ENCODE assay signal across 1 cellular context in the genomic region with DNA sequence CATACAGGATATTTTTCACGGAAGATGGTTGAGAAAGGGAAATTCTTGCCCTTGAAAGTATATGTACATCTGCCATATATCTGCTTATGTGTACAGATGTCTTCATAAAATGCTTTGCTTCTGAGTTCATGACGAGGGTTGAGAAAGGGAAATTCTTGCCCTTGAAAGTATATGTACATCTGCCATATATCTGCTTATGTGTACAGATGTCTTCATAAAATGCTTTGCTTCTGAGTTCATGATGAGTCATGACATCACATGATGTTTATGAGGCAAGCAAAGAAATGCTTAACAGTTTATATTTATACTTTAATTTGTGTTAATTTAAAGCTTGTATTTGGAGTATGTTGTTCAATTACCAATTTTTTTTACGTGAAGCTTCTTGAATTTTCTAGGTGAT.
TF ChIP-seq lines count a peak whose summit lies in the region.

No MANE protein-coding gene starts in this region.

TF ChIP-seq in HCT116, 20 proteins besides CTCF, POLR2A, EP300 and RAD21:
- 0 out of 2 replicates have a peak, but pooled peaks have one; percentile 5 for TF ChIP-seq FOSL1 (IDR thresholded peaks at IDR 0.05; ENCODE audit: low read depth)
